Comparison of ENCODE assay signal across 24 cellular contexts in genomic region chr18:23845988-23846630, GRCh38.
DNase-seq lines count a peak whose midpoint lies in the region; ATAC-seq, FAIRE-seq and TF ChIP-seq lines count a peak whose summit lies in the region.
"Had no signal": no experiment of that assay in that cellular context is flagged by ENCODE, and none has a peak within 500 bp of the region (broad histone marks: within the 10 kb centered on the region; RNA-seq: fewer than 3 reads in every experiment).

No MANE protein-coding gene starts in this region.

- H3K9ac ChIP-seq in mammary epithelial cell (ENCODE audit: insufficient read depth, low read length): no peak overlapping the region

- no peak for TF ChIP-seq CTCF in RWPE2 (IDR thresholded peaks at IDR 0.05; ENCODE audit: poor library complexity, severe bottlenecking)
- no peak for TF ChIP-seq CTCF in mammary epithelial cell (conservative IDR thresholded peaks at IDR 0.05 in 1 of 2, IDR thresholded peaks at IDR 0.05 in 1 of 2; ENCODE audit: extremely low read depth in 1 of 2, insufficient read depth in 1 of 2, low read depth in 1 of 2, low read length in 2 of 2)

- in situ Hi-C loops in mammary epithelial cell (cut with MboI; ENCODE audit: low sequenced_read_pairs in 2 of 2): no loop called here

- H3K4me1 ChIP-seq in RWPE2 (ENCODE audit: insufficient read depth, poor library complexity, severe bottlenecking): peaks cover 40% of the 10 kb centered on the region
- peaks cover 53% of the 10 kb centered on the region for H3K4me1 ChIP-seq in mammary epithelial cell (ENCODE audit: insufficient read depth, low read length)
- H3K4me1 ChIP-seq in small intestine (ENCODE audit: control insufficient read depth in 2 of 2, insufficient read depth in 1 of 2, low read depth in 1 of 2, low read length in 1 of 2): peaks cover 0 to 3% of the 10 kb centered on the region in 2 donors
- H3K4me1 ChIP-seq: A549, HAP-1 had no signal

- no peaks in the 10 kb centered on the region for H4K20me1 ChIP-seq in mammary epithelial cell (ENCODE audit: insufficient read depth, low read length)

- H3K9me3 ChIP-seq in RWPE2 (ENCODE audit: severe bottlenecking): no peaks in the 10 kb centered on the region
- no peaks in the 10 kb centered on the region for H3K9me3 ChIP-seq in mammary epithelial cell (replicated peaks; ENCODE audit: insufficient read depth, low read length)
- no peaks in the 10 kb centered on the region for H3K9me3 ChIP-seq in small intestine (ENCODE audit: control insufficient read depth, low read depth)
- H3K9me3 ChIP-seq: A549, HAP-1 had no signal

- dilution Hi-C loops in mammary epithelial cell (cut with HindIII; ENCODE audit: low sequenced_read_pairs): no loop called here

- H3K79me2 ChIP-seq in mammary epithelial cell (ENCODE audit: insufficient read depth, low read length): peaks cover under 1% of the 10 kb centered on the region

- H3K4me2 ChIP-seq in mammary epithelial cell (ENCODE audit: insufficient read depth, low read depth, low read length): no peak overlapping the region
- H3K4me2 ChIP-seq: A549 had no signal

- intact Hi-C loops in mammary epithelial cell (cut with micrococcal nuclease): no loop called here
- intact Hi-C loops in left colon (cut with DNase I, micrococcal nuclease): no loop called here

- H3K4me3 ChIP-seq in RWPE2 (ENCODE audit: severe bottlenecking) (no peak overlapping the region), mammary epithelial cell (replicated peaks in 1 of 3; ENCODE audit: insufficient read depth in 1 of 3, low read depth in 2 of 3, low read length in 3 of 3) (no peak overlapping the region), small intestine (ENCODE audit: low read depth in 1 of 2, low read length in 2 of 2) (no peak overlapping the region)
- H3K4me3 ChIP-seq: A549, HAP-1 had no signal

- no peak for DNase-seq in RWPE2 (ENCODE audit: low spot score)
- no peak for DNase-seq in mammary epithelial cell
- no peak for DNase-seq in left colon
- peak; percentile 11 for DNase-seq in small intestine
- no peak for DNase-seq in Ammon's horn (ENCODE audit: low spot score)
- DNase-seq: 8988T; ACHN; AML-193; C1 segment of cervical spinal cord; Calu3; CD4-positive, alpha-beta memory T cell; COR-L47; DMS53; DMS79 treated with DMSO at 0.1 percent for 48 hours; GF-D8; GOT3; HFFc6 had no signal

- ATAC-seq in RWPE2 (ENCODE audit: low read depth) (no peak), left colon (peak; percentile 54), SK-N-SH treated with all-trans-retinoic acid at 6 μM for 48 hours (no peak), GM21717 (IDR thresholded peaks at IDR 0.05; ENCODE audit: unreplicated experiment) (no peak)

- H3K36me3 ChIP-seq in RWPE2 (ENCODE audit: low read depth) (peaks cover 31% of the 10 kb centered on the region), mammary epithelial cell (ENCODE audit: insufficient read depth, low read length) (no peaks in the 10 kb centered on the region), small intestine (ENCODE audit: control insufficient read depth in 2 of 2, insufficient read depth in 2 of 2, low read length in 2 of 2) (no peaks in the 10 kb centered on the region)
- H3K36me3 ChIP-seq: HAP-1 had no signal

- CTCF ChIA-PET in mammary epithelial cell (lab: Charles Lee; ENCODE audit: low non-redundant PET): no interaction called here

- H3K27ac ChIP-seq in RWPE2 (ENCODE audit: poor library complexity, severe bottlenecking) (peak overlapping the region; percentile 73), mammary epithelial cell (ENCODE audit: insufficient read depth, low read depth, low read length) (peak overlapping the region; percentile 97), small intestine (ENCODE audit: low read depth in 1 of 2, low read length in 1 of 2) (no peak overlapping the region)
- H3K27ac ChIP-seq: A549 had no signal

- 100% methylated on average over 3 of the region's 15 CpGs for WGBS in mammary epithelial cell (ENCODE audit: low coverage, missing lambda C conversion rate)
- WGBS in small intestine, 3 donors: 91 to 92% (median 92%) methylated on average over 15 of the region's 15 CpGs

- H3K27me3 ChIP-seq in RWPE2 (ENCODE audit: insufficient read depth, poor library complexity, severe bottlenecking) (no peaks in the 10 kb centered on the region), mammary epithelial cell (ENCODE audit: insufficient read depth, low read length) (no peaks in the 10 kb centered on the region), small intestine (ENCODE audit: control insufficient read depth in 2 of 2, insufficient read depth in 2 of 2, low read length in 2 of 2) (no peaks in the 10 kb centered on the region)

- BruUV-seq in mammary epithelial cell (replicated peaks; lab: Mats Ljungman, UMichigan): no TSS peak

- H2AFZ ChIP-seq in mammary epithelial cell (ENCODE audit: low read depth, low read length): no peak overlapping the region

- FAIRE-seq in small intestine (lab: Jason Lieb, UNC): no peak
- FAIRE-seq: A549, GM12891, GM18507, H54 had no signal

TF ChIP-seq in SK-N-SH treated with all-trans-retinoic acid at 6 μM for 48 hours, 23 proteins besides CTCF, POLR2A, EP300 and RAD21:
- TF ChIP-seq ZNF565 (CRISPR knock-in tag; conservative IDR thresholded peaks at IDR 0.05; ENCODE audit: low read depth) (no peak), PPARA (CRISPR knock-in tag; IDR thresholded peaks at IDR 0.05; ENCODE audit: borderline replicate concordance) (no peak), CREB5 (CRISPR knock-in tag; IDR thresholded peaks at IDR 0.05; ENCODE audit: low read depth) (no peak), TOX (CRISPR knock-in tag; IDR thresholded peaks at IDR 0.05; ENCODE audit: borderline replicate concordance) (no peak), ZNF8 (CRISPR knock-in tag; IDR thresholded peaks at IDR 0.05) (no peak), BACH2 (CRISPR knock-in tag; IDR thresholded peaks at IDR 0.05; ENCODE audit: borderline replicate concordance) (no peak), TSHZ2 (CRISPR knock-in tag; IDR thresholded peaks at IDR 0.05) (no peak), ISL1 (CRISPR knock-in tag; IDR thresholded peaks at IDR 0.05) (no peak), ZNF70 (CRISPR knock-in tag; IDR thresholded peaks at IDR 0.05) (no peak), TCF4 (CRISPR knock-in tag; IDR thresholded peaks at IDR 0.05; ENCODE audit: borderline replicate concordance) (no peak)

Comparison
In these comparisons a context has a peak if more than half of its experiments do, and no peak if none do; other contexts are left out.
1. H3K27ac ChIP-seq: peak in RWPE2 (single experiment) and mammary epithelial cell (single experiment); none in small intestine (0 of 2).